8 cellular contexts compared by ENCODE assay signal in genomic region chr2:73233932-73234832, GRCh38. TPM values are rescaled to one million over a fixed set of nuclear protein-coding genes. Genes with fewer than 3 reads are reported as not detected.
DNase-seq lines count a peak whose midpoint lies in the region; ATAC-seq and TF ChIP-seq lines count a peak whose summit lies in the region.

CCT7 (plus strand) TSS chr2:73234308; CDS start chr2:73234379, 71 bp downstream.

- peaks cover 30 to 33% of the 10 kb centered on the region in 2 donors for H3K36me3 Mint-ChIP-seq in activated naive CD4-positive, alpha-beta T cell treated with anti-CD3 and anti-CD28 coated beads, Interleukin-2, amount 50 U/mL, for 72 hours

- H3K27ac ChIP-seq in osteoblast (ENCODE audit: low read depth, low read length) (peak within 1 kb of the TSS; percentile 94), testis (peak within 1 kb of the TSS; percentile 89 to 98)

- H3K36me3 ChIP-seq in osteoblast (ENCODE audit: insufficient read depth, low read length) (peaks cover 19% of the 10 kb centered on the region), testis (ENCODE audit: low read depth, missing control alignments) (no peaks in the 10 kb centered on the region)

- ATAC-seq in HG02623 (IDR thresholded peaks at IDR 0.05; ENCODE audit: unreplicated experiment), result peak; percentile 56
- peak; percentile 46 to 77 for ATAC-seq in activated naive CD4-positive, alpha-beta T cell treated with anti-CD3 and anti-CD28 coated beads, Interleukin-2, amount 50 U/mL, for 72 hours

- H4K20me1 ChIP-seq in osteoblast (ENCODE audit: insufficient read depth, low read length), result peaks cover 48% of the 10 kb centered on the region

- H2AFZ ChIP-seq in osteoblast (ENCODE audit: low read length), result peak within 1 kb of the TSS; percentile 99

- intact Hi-C loops in testis (cut with DNase I; ENCODE audit: low total_unique reads), result no loop called here

- no peak for TF ChIP-seq CTCF in GM10266 (IDR thresholded peaks at IDR 0.05; ENCODE audit: control insufficient read depth, insufficient read depth, low read depth, missing control alignments)
- no peak for TF ChIP-seq CTCF in osteoblast (IDR thresholded peaks at IDR 0.05; ENCODE audit: extremely low read depth, low read depth, low read length)
- TF ChIP-seq CTCF in testis (IDR thresholded peaks at IDR 0.05), result no peak

- H3K9me3 ChIP-seq in osteoblast (ENCODE audit: low read depth, low read length) (no peaks in the 10 kb centered on the region), testis (no peaks in the 10 kb centered on the region)

- H3K4me2 ChIP-seq in osteoblast (ENCODE audit: insufficient read depth, low read length), result peak within 1 kb of the TSS; percentile 100

- H3K27me3 ChIP-seq in osteoblast (ENCODE audit: insufficient read depth, low read length) (no peaks in the 10 kb centered on the region), testis (no peaks in the 10 kb centered on the region)

- peaks cover 58% of the 10 kb centered on the region for H3K79me2 ChIP-seq in osteoblast (ENCODE audit: insufficient read depth, low read length)

- DNase-seq in GM10266 (ENCODE audit: extremely low spot score) (peak; percentile 92), NCI-H1105 (lab: John Stamatoyannopoulos, UW) (peak; percentile 84), SKM-1 (lab: John Stamatoyannopoulos, UW; ENCODE audit: unreplicated experiment) (peak; percentile 90), glomerular visceral epithelial cell (ENCODE audit: extremely low spot score) (peak; percentile 85), osteoblast (ENCODE audit: insufficient read length, low spot score, missing footprints) (peak; percentile 93), testis (peak; percentile 97)
- peak; percentile 80 to 84 for DNase-seq in activated naive CD4-positive, alpha-beta T cell treated with anti-CD3 and anti-CD28 coated beads, Interleukin-2, amount 50 U/mL, for 72 hours (ENCODE audit: low spot score in 2 of 2)

- TF ChIP-seq POLR2A in testis (IDR thresholded peaks at IDR 0.05), result no peak

- H3K4me3 ChIP-seq in osteoblast (ENCODE audit: insufficient read depth, low read length) (peak within 1 kb of the TSS; percentile 88), testis (peak within 1 kb of the TSS; percentile 73 to 97)

- no peaks in the 10 kb centered on the region for H3K9me3 Mint-ChIP-seq in activated naive CD4-positive, alpha-beta T cell treated with anti-CD3 and anti-CD28 coated beads, Interleukin-2, amount 50 U/mL, for 72 hours

- 0 to 1% methylated on average over 27 to 69 of the region's 69 CpGs for WGBS in testis, 2 donors

- H3K27ac Mint-ChIP-seq in activated naive CD4-positive, alpha-beta T cell treated with anti-CD3 and anti-CD28 coated beads, Interleukin-2, amount 50 U/mL, for 72 hours, result peak within 1 kb of the TSS; percentile 88 to 97

- H3K4me1 ChIP-seq in osteoblast (ENCODE audit: insufficient read depth, low read length), result peaks cover 32% of the 10 kb centered on the region
- H3K4me1 ChIP-seq in testis, result peaks cover 29% of the 10 kb centered on the region

RNA-seq across cellular contexts. Expression of gene CCT7, which starts in this region (rescaled TPM):
- total RNA-seq in activated naive CD4-positive, alpha-beta T cell treated with anti-CD3 and anti-CD28 coated beads, Interleukin-2, amount 50 U/mL, for 72 hours, result 100 to 1,000 TPM; 417 to 503 TPM
- total RNA-seq in osteoblast, result 180 and 200 TPM in 2 replicates
- 100 to 1,000 TPM; 237 to 262 TPM for total RNA-seq in testis
- 459 TPM for polyA plus RNA-seq in testis (ENCODE audit: insufficient read depth, low read depth, low replicate concordance)

Comparison
In these comparisons a context has a peak if more than half of its experiments do, and no peak if none do; other contexts are left out.
1. Peak in every context shown above with its lines: DNase-seq, ATAC-seq, H3K4me3 ChIP-seq and H3K27ac ChIP-seq.